Comparison of ENCODE assay signal across 14 cellular contexts in the genomic region with DNA sequence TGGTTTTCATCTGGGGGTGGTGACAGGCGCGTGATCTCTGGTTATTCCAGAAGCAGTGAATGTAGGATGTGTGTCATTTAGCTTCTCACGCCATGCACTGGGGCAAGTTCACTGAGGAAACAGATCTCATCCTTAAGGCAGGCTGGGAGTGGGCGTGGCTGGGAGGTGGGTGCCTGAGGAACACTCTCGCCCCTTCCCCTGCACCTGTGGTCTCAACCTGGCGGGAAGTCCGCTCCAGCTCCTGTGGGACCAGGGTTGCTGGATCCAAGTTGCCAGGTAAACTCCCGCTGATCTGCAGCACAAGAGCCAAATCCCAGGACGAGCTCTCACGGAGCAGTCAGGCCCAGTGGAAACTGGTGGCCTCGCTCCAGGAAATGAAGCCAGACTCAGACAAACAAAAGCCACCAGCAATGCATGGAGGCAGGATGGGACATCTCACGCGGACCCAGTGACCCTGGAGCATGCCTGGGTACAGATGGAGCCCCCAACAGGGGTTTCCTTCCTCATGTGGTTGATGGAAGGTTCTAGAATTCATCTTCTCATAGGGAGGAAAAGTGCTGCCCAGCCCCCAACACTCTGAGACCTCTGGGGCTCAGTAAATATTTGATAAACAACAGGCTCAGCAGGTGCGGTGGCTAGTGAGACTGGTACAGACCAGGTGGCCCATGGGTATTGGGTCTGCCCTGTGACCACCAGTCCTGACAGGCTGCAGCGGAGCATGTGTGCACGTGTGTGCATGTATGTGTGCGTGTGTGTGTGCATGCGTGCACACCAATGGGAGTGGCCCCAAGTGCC. TPM values are rescaled to one million over a fixed set of nuclear protein-coding genes. Genes with fewer than 3 reads are reported as not detected.
DNase-seq lines count a peak whose midpoint lies in the region; ATAC-seq, FAIRE-seq and TF ChIP-seq lines count a peak whose summit lies in the region.
"Had no signal": no experiment of that assay in that cellular context is flagged by ENCODE, and none has a peak within 500 bp of the region (broad histone marks: within the 10 kb centered on the region; RNA-seq: fewer than 3 reads in every experiment).

No MANE protein-coding gene starts in this region.

- H3K9me3 ChIP-seq in HepG2 (ENCODE audit: low read length): no peaks in the 10 kb centered on the region
- H3K9me3 ChIP-seq: upper lobe of right lung had no signal

- peak; percentile 49 for DNase-seq in AG08395 (ENCODE audit: low spot score)
- peak; percentile 53 for DNase-seq in NAMALWA (ENCODE audit: low spot score)
- no peak for DNase-seq in bronchial epithelial cell (ENCODE audit: low read depth)
- no peak for DNase-seq in HepG2 (ENCODE audit: low spot score)
- DNase-seq in activated CD8-positive, alpha-beta memory T cell treated with anti-CD3 and anti-CD28 coated beads, Interleukin-2, amount 50 U/mL, for 48 hours: no peak
- DNase-seq in NCI-H128 (lab: John Stamatoyannopoulos, UW; ENCODE audit: unreplicated experiment): no peak
- no peak for DNase-seq in cerebellar cortex (ENCODE audit: low spot score)
- DNase-seq: H7; IMR-90; naive thymus-derived CD8-positive, alpha-beta T cell; NCI-H2171; upper lobe of right lung; WERI-Rb-1 had no signal

- H2AFZ ChIP-seq in HepG2 (ENCODE audit: low read length): no peak overlapping the region

- in situ Hi-C loops in HepG2 (cut with HindIII; ENCODE audit: extremely low pct_ligation_motif_present, low pct_unique_long_range_greater_than_20kb): no loop called here

- no peaks in the 10 kb centered on the region for H3K79me2 ChIP-seq in HepG2 (ENCODE audit: insufficient read depth, low read length)

- no peaks in the 10 kb centered on the region for H4K20me1 ChIP-seq in HepG2 (ENCODE audit: insufficient read depth, low read length)

- no peak overlapping the region for H3K9ac ChIP-seq in HepG2 (ENCODE audit: insufficient read depth, low read depth, low read length)

- H3K4me1 ChIP-seq in HepG2 (ENCODE audit: insufficient read depth, low read length): peaks cover 48% of the 10 kb centered on the region

- intact Hi-C loops in HepG2 (cut with micrococcal nuclease; ENCODE audit: unreplicated experiment): no loop called here

- no TSS peak for BruUV-seq in HepG2 (replicated peaks; lab: Mats Ljungman, UMichigan)

- WGBS in HepG2 (ENCODE audit: low lambda C conversion rate): 54% methylated on average over 12 of the region's 18 CpGs

- POLR2A ChIA-PET in HepG2 (lab: Yijun Ruan, JAX): interaction anchor here (3.2 kb wide), 1 partner anchor 22 kb away, joined by 22 read pairs; no protein-coding TSS in a partner anchor

- peak; percentile 18; the same call in 1 of the 3 replicates for ATAC-seq in HepG2
- no peak for ATAC-seq in GM19328 (IDR thresholded peaks at IDR 0.05; ENCODE audit: unreplicated experiment)
- ATAC-seq: naive thymus-derived CD8-positive, alpha-beta T cell; upper lobe of right lung had no signal

- CTCF ChIA-PET in HepG2 (lab: Yijun Ruan, JAX; ENCODE audit: low intra/inter-chr PET ratio, low total read pairs): no interaction called here

- TF ChIP-seq CTCF in bronchial epithelial cell (IDR thresholded peaks at IDR 0.05; ENCODE audit: insufficient read depth, low read length, severe bottlenecking) (no peak), HepG2 (CRISPR knock-in tag; IDR thresholded peaks at IDR 0.05) (no peak)

- no peak overlapping the region for H3K27ac ChIP-seq in HepG2 (ENCODE audit: extremely low read length, insufficient read depth, low read length)
- H3K27ac ChIP-seq: upper lobe of right lung, WERI-Rb-1 had no signal

- TF ChIP-seq POLR2A in HepG2 (IDR thresholded peaks at IDR 0.05; ENCODE audit: insufficient read depth in 1 of 2, low read depth in 2 of 2, low read length in 2 of 2): no peak

- FAIRE-seq in bronchial epithelial cell (lab: Jason Lieb, UNC): peak; percentile 23
- FAIRE-seq in HepG2 (lab: Jason Lieb, UNC): no peak

- H3K27me3 ChIP-seq in bronchial epithelial cell (ENCODE audit: control insufficient read depth, insufficient read depth, low read length): peaks cover 2% of the 10 kb centered on the region
- H3K27me3 ChIP-seq in HepG2 (ENCODE audit: control insufficient read depth in 1 of 2, insufficient read depth in 2 of 2, low read length in 2 of 2): peaks cover 4 to 78% of the 10 kb centered on the region in 2 experiments; a peak in 4 of 5 replicates
- H3K27me3 ChIP-seq: upper lobe of right lung had no signal

- no peak for TF ChIP-seq EP300 in HepG2 (IDR thresholded peaks at IDR 0.05; ENCODE audit: low read depth in 2 of 2, low read length in 2 of 2)
- no peak for TF ChIP-seq EP300 in HepG2 (CRISPR knock-in tag; IDR thresholded peaks at IDR 0.05; ENCODE audit: borderline replicate concordance)

- H3K36me3 ChIP-seq in bronchial epithelial cell (ENCODE audit: control insufficient read depth, insufficient read depth, low read length): no peaks in the 10 kb centered on the region
- H3K36me3 ChIP-seq in HepG2 (replicated peaks in 1 of 2; ENCODE audit: control insufficient read depth in 1 of 2, insufficient read depth in 2 of 2, low read length in 2 of 2): no peaks in the 10 kb centered on the region
- H3K36me3 ChIP-seq: upper lobe of right lung, WERI-Rb-1 had no signal

- H3K4me3 ChIP-seq in bronchial epithelial cell (ENCODE audit: low read depth, low read length) (no peak overlapping the region), HepG2 (replicated peaks in 1 of 3; ENCODE audit: insufficient read depth in 1 of 3, low read depth in 2 of 3, low read length in 3 of 3) (no peak overlapping the region)
- H3K4me3 ChIP-seq: upper lobe of right lung had no signal

- H3K4me2 ChIP-seq in HepG2 (ENCODE audit: low read depth, low read length): no peak overlapping the region; the same call in 1 of the 2 replicates

- no peak for TF ChIP-seq RAD21 in HepG2 (CRISPR knock-in tag; IDR thresholded peaks at IDR 0.05)

TF ChIP-seq in HepG2, 621 proteins besides CTCF, POLR2A, EP300 and RAD21 (continues in another document):
- TF ChIP-seq MATR3 (CRISPR knock-in tag; IDR thresholded peaks at IDR 0.05) (no peak), HHEX (CRISPR knock-in tag; IDR thresholded peaks at IDR 0.05) (no peak), ZNF501 (CRISPR knock-in tag; IDR thresholded peaks at IDR 0.05) (0 out of 2 replicates have a peak, but pooled peaks have one; percentile 33), ISL2 (CRISPR knock-in tag; IDR thresholded peaks at IDR 0.05) (no peak), RBAK (CRISPR knock-in tag; IDR thresholded peaks at IDR 0.05) (no peak), RARA (CRISPR knock-in tag; IDR thresholded peaks at IDR 0.05) (0 out of 2 replicates have a peak, but pooled peaks have one; percentile 19), RNF2 (conservative IDR thresholded peaks at IDR 0.05; ENCODE audit: low read depth) (0 out of 2 replicates have a peak, but pooled peaks have one; percentile 18)
- TF ChIP-seq, protein P1, sequence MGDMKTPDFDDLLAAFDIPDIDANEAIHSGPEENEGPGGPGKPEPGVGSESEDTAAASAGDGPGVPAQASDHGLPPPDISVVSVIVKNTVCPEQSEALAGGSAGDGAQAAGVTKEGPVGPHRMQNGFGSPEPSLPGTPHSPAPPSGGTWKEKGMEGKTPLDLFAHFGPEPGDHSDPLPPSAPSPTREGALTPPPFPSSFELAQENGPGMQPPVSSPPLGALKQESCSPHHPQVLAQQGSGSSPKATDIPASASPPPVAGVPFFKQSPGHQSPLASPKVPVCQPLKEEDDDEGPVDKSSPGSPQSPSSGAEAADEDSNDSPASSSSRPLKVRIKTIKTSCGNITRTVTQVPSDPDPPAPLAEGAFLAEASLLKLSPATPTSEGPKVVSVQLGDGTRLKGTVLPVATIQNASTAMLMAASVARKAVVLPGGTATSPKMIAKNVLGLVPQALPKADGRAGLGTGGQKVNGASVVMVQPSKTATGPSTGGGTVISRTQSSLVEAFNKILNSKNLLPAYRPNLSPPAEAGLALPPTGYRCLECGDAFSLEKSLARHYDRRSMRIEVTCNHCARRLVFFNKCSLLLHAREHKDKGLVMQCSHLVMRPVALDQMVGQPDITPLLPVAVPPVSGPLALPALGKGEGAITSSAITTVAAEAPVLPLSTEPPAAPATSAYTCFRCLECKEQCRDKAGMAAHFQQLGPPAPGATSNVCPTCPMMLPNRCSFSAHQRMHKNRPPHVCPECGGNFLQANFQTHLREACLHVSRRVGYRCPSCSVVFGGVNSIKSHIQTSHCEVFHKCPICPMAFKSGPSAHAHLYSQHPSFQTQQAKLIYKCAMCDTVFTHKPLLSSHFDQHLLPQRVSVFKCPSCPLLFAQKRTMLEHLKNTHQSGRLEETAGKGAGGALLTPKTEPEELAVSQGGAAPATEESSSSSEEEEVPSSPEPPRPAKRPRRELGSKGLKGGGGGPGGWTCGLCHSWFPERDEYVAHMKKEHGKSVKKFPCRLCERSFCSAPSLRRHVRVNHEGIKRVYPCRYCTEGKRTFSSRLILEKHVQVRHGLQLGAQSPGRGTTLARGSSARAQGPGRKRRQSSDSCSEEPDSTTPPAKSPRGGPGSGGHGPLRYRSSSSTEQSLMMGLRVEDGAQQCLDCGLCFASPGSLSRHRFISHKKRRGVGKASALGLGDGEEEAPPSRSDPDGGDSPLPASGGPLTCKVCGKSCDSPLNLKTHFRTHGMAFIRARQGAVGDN (CRISPR knock-in tag; IDR thresholded peaks at IDR 0.05): peak; percentile 41

RNA-seq across cellular contexts. Expression of gene SLC12A7, which starts 16.3 kb away (rescaled TPM):
- total RNA-seq in bronchial epithelial cell (10.3 and 14.5 TPM in 2 replicates), HepG2 (2016; rRNA removed; fragmentation: Illumina TruSeq; extraction: Trizol) (7.4 and 14.0 TPM in 2 replicates)
- total RNA-seq in HepG2 (2016; cell fraction: cytosol; rRNA removed; fragmentation: Illumina TruSeq; extraction: Trizol; ENCODE audit: low read depth): 9.5 and 12.5 TPM in 2 replicates
- total RNA-seq in HepG2 (2016; cell fraction: insoluble cytoplasmic fraction; rRNA removed; fragmentation: Illumina TruSeq; extraction: Trizol): 5.2 and 15.7 TPM in 2 replicates
- 6.9 and 7.7 TPM in 2 replicates for total RNA-seq in HepG2 (2016; cell fraction: membrane; rRNA removed; fragmentation: Illumina TruSeq; extraction: Trizol)
- 21.8 and 25.8 TPM in 2 replicates for total RNA-seq in HepG2 (2016; cell fraction: nucleus; rRNA removed; fragmentation: Illumina TruSeq; extraction: Trizol)
- polyA plus RNA-seq in HepG2 (2011; rRNA removed): 18.5 and 25.6 TPM in 2 replicates
- 11.8 and 15.1 TPM in 2 replicates for polyA plus RNA-seq in HepG2 (2011; cell fraction: cytosol; rRNA removed)
- polyA plus RNA-seq in HepG2 (2011; cell fraction: nucleus; rRNA removed): 164 and 213 TPM in 2 replicates
- 28.2 and 30.9 TPM in 2 replicates for polyA plus RNA-seq in HepG2 (2012)
- 1.4 and 1.6 TPM in 2 replicates for polyA plus RNA-seq in HepG2 (2016; cell fraction: cytosol; fragmentation: Illumina TruSeq; extraction: Trizol; ENCODE audit: low read depth)
- polyA plus RNA-seq in HepG2 (2016; cell fraction: insoluble cytoplasmic fraction; fragmentation: Illumina TruSeq; extraction: Trizol; ENCODE audit: low read depth): 6.3 and 7.6 TPM in 2 replicates
- polyA plus RNA-seq in HepG2 (2016; cell fraction: membrane; fragmentation: Illumina TruSeq; extraction: Trizol; ENCODE audit: low read depth): 3.2 and 3.7 TPM in 2 replicates
- 88.5 and 93.5 TPM in 2 replicates for polyA plus RNA-seq in HepG2 (2016; cell fraction: nucleus; fragmentation: Illumina TruSeq; extraction: Trizol; ENCODE audit: insufficient read depth, low read depth)
- 6.3 and 47.1 TPM in 2 replicates for polyA minus RNA-seq in HepG2 (2011; rRNA and poly(A)+ RNA removed; ENCODE audit: low replicate concordance)
- polyA minus RNA-seq in HepG2 (2011; cell fraction: cytosol; rRNA and poly(A)+ RNA removed): 14.7 and 16.2 TPM in 2 replicates
- polyA minus RNA-seq in HepG2 (2011; cell fraction: nucleus; rRNA and poly(A)+ RNA removed): 40.3 and 44.4 TPM in 2 replicates

Comparison
In these comparisons a context has a peak if more than half of its experiments do, and no peak if none do; other contexts are left out.
1. DNase-seq: peak in AG08395 (single experiment) and NAMALWA (single experiment); none in bronchial epithelial cell (single experiment), HepG2 (single experiment), activated CD8-positive, alpha-beta memory T cell treated with anti-CD3 and anti-CD28 coated beads, Interleukin-2, amount 50 U/mL, for 48 hours (single experiment), NCI-H128 (single experiment) and cerebellar cortex (single experiment).